Comparison of ENCODE assay signal across 26 cellular contexts in the genomic region with DNA sequence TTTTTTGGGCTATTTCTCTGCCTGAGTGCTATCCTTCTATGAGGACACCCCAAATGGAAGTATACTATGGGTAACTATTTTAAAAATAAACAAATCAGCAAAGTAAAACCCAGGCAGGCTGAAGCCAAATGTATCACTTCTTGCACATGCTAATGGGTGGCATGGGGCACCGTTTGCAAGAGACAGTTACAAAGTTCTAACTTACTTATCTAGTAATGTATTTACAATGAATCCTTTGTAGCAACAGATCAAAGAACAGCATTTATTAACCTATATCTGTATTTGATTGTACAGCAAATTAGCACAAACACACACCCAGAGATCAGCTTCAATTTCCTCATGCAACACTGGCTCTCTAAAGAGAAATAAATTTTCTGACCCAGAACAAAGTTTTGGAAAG.
A peak's percentile ranks its signal among the peaks of the same experiment; 100 is the strongest.
DNase-seq lines count a peak whose midpoint lies in the region; ATAC-seq, FAIRE-seq and TF ChIP-seq lines count a peak whose summit lies in the region.
"Had no signal": no experiment of that assay in that cellular context is flagged by ENCODE, and none has a peak within 500 bp of the region (broad histone marks: within the 10 kb centered on the region; RNA-seq: fewer than 3 reads in every experiment).

No MANE protein-coding gene starts in this region.

- no peaks in the 10 kb centered on the region for H3K9me3 Mint-ChIP-seq in activated naive CD4-positive, alpha-beta T cell treated with anti-CD3 and anti-CD28 coated beads, Interleukin-2, amount 10 ng/mL, durations not matched to agents 7 days and 5 days
- H3K9me3 Mint-ChIP-seq in activated naive CD4-positive, alpha-beta T cell treated with anti-CD3 and anti-CD28 coated beads, Interleukin-2, amount 50 U/mL, for 72 hours, result peaks cover 0 to 4% of the 10 kb centered on the region in 2 donors
- no peaks in the 10 kb centered on the region for H3K9me3 Mint-ChIP-seq in activated naive CD8-positive, alpha-beta T cell treated with anti-CD3 and anti-CD28 coated beads for 36 hours
- H3K9me3 Mint-ChIP-seq in nephron progenitor cell, result peaks cover 31% of the 10 kb centered on the region
- H3K9me3 Mint-ChIP-seq: immature natural killer cell, WTC11 had no signal

- peaks cover 30% of the 10 kb centered on the region for H3K4me1 Mint-ChIP-seq in activated naive CD4-positive, alpha-beta T cell treated with anti-CD3 and anti-CD28 coated beads, Interleukin-2, amount 10 ng/mL, durations not matched to agents 7 days and 5 days
- H3K4me1 Mint-ChIP-seq in activated naive CD8-positive, alpha-beta T cell treated with anti-CD3 and anti-CD28 coated beads for 36 hours, result peaks cover 30% of the 10 kb centered on the region
- peaks cover 14% of the 10 kb centered on the region for H3K4me1 Mint-ChIP-seq in nephron progenitor cell
- H3K4me1 Mint-ChIP-seq: IgD-negative memory B cell had no signal

- TF ChIP-seq POLR2A in tibial nerve (IDR thresholded peaks at IDR 0.05), result no peak

- ATAC-seq in activated naive CD4-positive, alpha-beta T cell treated with anti-CD3 and anti-CD28 coated beads, Interleukin-2, amount 50 U/mL, for 72 hours, result no peak
- ATAC-seq: heart left ventricle, WTC11 had no signal

- peak overlapping the region; percentile 78 for H3K27ac Mint-ChIP-seq in activated naive CD4-positive, alpha-beta T cell treated with anti-CD3 and anti-CD28 coated beads, Interleukin-2, amount 10 ng/mL, durations not matched to agents 7 days and 5 days
- peak overlapping the region in 1 of 2 donors; percentile 72 for H3K27ac Mint-ChIP-seq in activated naive CD4-positive, alpha-beta T cell treated with anti-CD3 and anti-CD28 coated beads, Interleukin-2, amount 50 U/mL, for 72 hours
- H3K27ac Mint-ChIP-seq in activated naive CD8-positive, alpha-beta T cell treated with anti-CD3 and anti-CD28 coated beads for 36 hours, result peak overlapping the region; percentile 86
- no peak overlapping the region for H3K27ac Mint-ChIP-seq in nephron progenitor cell
- H3K27ac Mint-ChIP-seq: H9, immature natural killer cell, neural progenitor cell, WTC11 had no signal

- 15 to 38% (median 16%) methylated on average over 1 of the region's 1 CpG for WGBS in small intestine, 3 donors
- 0 to 22% methylated on average over 1 of the region's 1 CpG for WGBS in tibial nerve, 2 donors

- TF ChIP-seq CTCF in tibial nerve (IDR thresholded peaks at IDR 0.05), result no peak
- TF ChIP-seq CTCF in nephron progenitor cell (IDR thresholded peaks at IDR 0.05), result no peak

- FAIRE-seq in small intestine (lab: Jason Lieb, UNC), result peak; percentile 61

- CTCF ChIA-PET in activated naive CD4-positive, alpha-beta T cell treated with anti-CD3 and anti-CD28 coated beads, Interleukin-2, amount 10 ng/mL, durations not matched to agents 7 days and 5 days (lab: Charles Lee), result no interaction called here

- H3K9me3 ChIP-seq in KOPT-K1 (ENCODE audit: insufficient read depth, low read length, poor library complexity, severe bottlenecking), result no peaks in the 10 kb centered on the region
- no peaks in the 10 kb centered on the region for H3K9me3 ChIP-seq in small intestine (ENCODE audit: control insufficient read depth, low read depth)
- no peaks in the 10 kb centered on the region for H3K9me3 ChIP-seq in tibial nerve
- H3K9me3 ChIP-seq: heart left ventricle, MG63, Peyer's patch, sigmoid colon, SJSA1 had no signal

- no peaks in the 10 kb centered on the region for H3K27me3 Mint-ChIP-seq in activated naive CD4-positive, alpha-beta T cell treated with anti-CD3 and anti-CD28 coated beads, Interleukin-2, amount 10 ng/mL, durations not matched to agents 7 days and 5 days
- no peaks in the 10 kb centered on the region for H3K27me3 Mint-ChIP-seq in activated naive CD8-positive, alpha-beta T cell treated with anti-CD3 and anti-CD28 coated beads for 36 hours
- H3K27me3 Mint-ChIP-seq in nephron progenitor cell (ENCODE audit: low read depth, poor library complexity), result no peaks in the 10 kb centered on the region

- H3K27ac ChIP-seq in KOPT-K1 (ENCODE audit: low read depth, low read length, poor library complexity, severe bottlenecking) (peak overlapping the region; percentile 83), small intestine (ENCODE audit: low read depth in 1 of 2, low read length in 1 of 2) (peak overlapping the region in 1 of 2 donors; percentile 45), tibial nerve (no peak overlapping the region)
- H3K27ac ChIP-seq: heart left ventricle, neural progenitor cell, sigmoid colon, SJSA1 had no signal

- TF ChIP-seq EP300 in tibial nerve (IDR thresholded peaks at IDR 0.05), result no peak

- no peaks in the 10 kb centered on the region for H3K27me3 ChIP-seq in small intestine (ENCODE audit: control insufficient read depth in 2 of 2, insufficient read depth in 2 of 2, low read length in 2 of 2)
- H3K27me3 ChIP-seq in tibial nerve, result peaks cover 0 to 8% of the 10 kb centered on the region in 2 donors
- H3K27me3 ChIP-seq: MG63, neural progenitor cell, Peyer's patch, sigmoid colon, SJSA1 had no signal

- H3K4me1 ChIP-seq in small intestine (ENCODE audit: control insufficient read depth in 2 of 2, insufficient read depth in 1 of 2, low read depth in 1 of 2, low read length in 1 of 2) (peaks cover 0 to 5% of the 10 kb centered on the region in 2 donors), tibial nerve (no peaks in the 10 kb centered on the region)
- H3K4me1 ChIP-seq: heart left ventricle, neural progenitor cell, Peyer's patch, sigmoid colon had no signal

- no peaks in the 10 kb centered on the region for H3K36me3 Mint-ChIP-seq in activated naive CD4-positive, alpha-beta T cell treated with anti-CD3 and anti-CD28 coated beads, Interleukin-2, amount 10 ng/mL, durations not matched to agents 7 days and 5 days
- no peaks in the 10 kb centered on the region for H3K36me3 Mint-ChIP-seq in activated naive CD4-positive, alpha-beta T cell treated with anti-CD3 and anti-CD28 coated beads, Interleukin-2, amount 50 U/mL, for 72 hours
- H3K36me3 Mint-ChIP-seq in activated naive CD8-positive, alpha-beta T cell treated with anti-CD3 and anti-CD28 coated beads for 36 hours, result peaks cover 2% of the 10 kb centered on the region
- no peaks in the 10 kb centered on the region for H3K36me3 Mint-ChIP-seq in nephron progenitor cell (ENCODE audit: low read depth)
- H3K36me3 Mint-ChIP-seq: IgD-negative memory B cell, immature natural killer cell, WTC11 had no signal

- H3K36me3 ChIP-seq in KOPT-K1 (ENCODE audit: insufficient read depth, low read length) (no peaks in the 10 kb centered on the region), small intestine (ENCODE audit: control insufficient read depth in 2 of 2, insufficient read depth in 2 of 2, low read length in 2 of 2) (no peaks in the 10 kb centered on the region), tibial nerve (no peaks in the 10 kb centered on the region)
- H3K36me3 ChIP-seq: heart left ventricle, MG63, neural progenitor cell, Peyer's patch, sigmoid colon had no signal

- H3K4me3 ChIP-seq in small intestine (ENCODE audit: low read depth in 1 of 2, low read length in 2 of 2) (no peak overlapping the region), tibial nerve (no peak overlapping the region)
- H3K4me3 ChIP-seq: heart left ventricle, MG63, neural progenitor cell, Peyer's patch, sigmoid colon, SJSA1 had no signal

- intact Hi-C loops in cardiac septum (cut with DNase I), result no loop called here

- no peak for DNase-seq in activated naive CD4-positive, alpha-beta T cell treated with anti-CD3 and anti-CD28 coated beads, Interleukin-2, amount 10 ng/mL, durations not matched to agents 7 days and 5 days
- no peak for DNase-seq in activated naive CD4-positive, alpha-beta T cell treated with anti-CD3 and anti-CD28 coated beads, Interleukin-2, amount 50 U/mL, for 72 hours (ENCODE audit: low spot score in 2 of 2)
- no peak for DNase-seq in activated naive CD8-positive, alpha-beta T cell treated with anti-CD3 and anti-CD28 coated beads for 36 hours
- peak; percentile 63 for DNase-seq in small intestine
- DNase-seq in cardiac septum (ENCODE audit: low spot score), result no peak
- DNase-seq in tibial nerve (ENCODE audit: low spot score in 2 of 2), result no peak
- DNase-seq in nephron progenitor cell, result no peak
- DNase-seq: anterior cingulate cortex; caudate nucleus; dermis blood vessel endothelial cell; H9; heart left ventricle; immature natural killer cell; MG63; NCI-H1417 treated with DMSO at 0.1 percent for 48 hours; NCI-H510A treated with DMSO at 0.1 percent for 48 hours; NK-92 treated with Interleukin-12 subunit alpha and Interleukin-12 subunit beta, amount 100 ng/mL, for 24 hours; sigmoid colon; substantia nigra; T-helper 9 cell had no signal

- no peak overlapping the region for H3K4me3 Mint-ChIP-seq in activated naive CD4-positive, alpha-beta T cell treated with anti-CD3 and anti-CD28 coated beads, Interleukin-2, amount 10 ng/mL, durations not matched to agents 7 days and 5 days
- H3K4me3 Mint-ChIP-seq in activated naive CD8-positive, alpha-beta T cell treated with anti-CD3 and anti-CD28 coated beads for 36 hours, result no peak overlapping the region
- H3K4me3 Mint-ChIP-seq in nephron progenitor cell, result no peak overlapping the region
- H3K4me3 Mint-ChIP-seq: H9, IgD-negative memory B cell, immature natural killer cell, neural progenitor cell, WTC11 had no signal
